ENCODE assay signal across 28 cellular contexts in genomic region chr12:115064296-115064695, GRCh38.
"Had no signal": no experiment of that assay in that cellular context is flagged by ENCODE, and none has a peak within 500 bp of the region (broad histone marks: within the 10 kb centered on the region; RNA-seq: fewer than 3 reads in every experiment).

No MANE protein-coding gene starts in this region.

- H3K36me3 ChIP-seq: colonic mucosa, esophagus muscularis mucosa, esophagus squamous epithelium, gastrocnemius medialis, gastroesophageal sphincter, heart left ventricle, heart right ventricle had no signal

- H3K27ac ChIP-seq: colonic mucosa, coronary artery, dorsolateral prefrontal cortex, epithelial cell of prostate, esophagus muscularis mucosa, esophagus squamous epithelium, foreskin keratinocyte, gastrocnemius medialis, gastroesophageal sphincter, heart left ventricle, heart right ventricle had no signal

- H3K4me3 ChIP-seq: colonic mucosa, coronary artery, dorsolateral prefrontal cortex, esophagus muscularis mucosa, esophagus squamous epithelium, gastrocnemius medialis, gastroesophageal sphincter, heart left ventricle, heart right ventricle had no signal

- H3K27me3 ChIP-seq: colonic mucosa, esophagus squamous epithelium, foreskin keratinocyte, gastrocnemius medialis had no signal

- ATAC-seq: effector memory CD8-positive, alpha-beta T cell; esophagus mucosa; foreskin keratinocyte; gastrocnemius medialis; gastroesophageal sphincter; heart left ventricle; heart right ventricle had no signal

- DNase-seq: colonic mucosa; cortex of kidney; dermis blood vessel endothelial cell; dorsolateral prefrontal cortex; effector CD4-positive, alpha-beta T cell; effector CD8-positive, alpha-beta T cell; effector memory CD4-positive, alpha-beta T cell; effector memory CD8-positive, alpha-beta T cell; endodermal cell; erythroblast; esophagus squamous epithelium; foreskin fibroblast; foreskin keratinocyte; foreskin melanocyte; gastrocnemius medialis; glutamatergic neuron; head of caudate nucleus; heart left ventricle; heart right ventricle had no signal

- H3K9me3 ChIP-seq: colonic mucosa, esophagus muscularis mucosa, esophagus squamous epithelium, gastrocnemius medialis, gastroesophageal sphincter, heart left ventricle, heart right ventricle had no signal

- FAIRE-seq: colon, endometrium, endothelial cell of umbilical vein, frontal cortex had no signal

- H3K4me1 ChIP-seq: colonic mucosa, esophagus muscularis mucosa, esophagus squamous epithelium, foreskin keratinocyte, gastrocnemius medialis, gastroesophageal sphincter, heart left ventricle, heart right ventricle had no signal
